8 cellular contexts compared by ENCODE assay signal in genomic region chr20:35954907-35955251, GRCh38. TPM values are rescaled to one million over a fixed set of nuclear protein-coding genes. Genes with fewer than 3 reads are reported as not detected.
DNase-seq lines count a peak whose midpoint lies in the region; ATAC-seq and TF ChIP-seq lines count a peak whose summit lies in the region.

No MANE protein-coding gene starts in this region.

- peak; percentile 44 for DNase-seq in ACHN
- no peak for DNase-seq in GM12864 (ENCODE audit: low read depth)
- peak; percentile 55 for DNase-seq in OCI-LY7 (ENCODE audit: low spot score)
- DNase-seq in cardiac fibroblast (ENCODE audit: low read depth in 2 of 2): peak; percentile 56 to 58
- no peak for DNase-seq in germinal center (ENCODE audit: low spot score)

- under 1% methylated on average over 19 of the region's 19 CpGs for WGBS in liver
- WGBS in thymus: 2% methylated on average over 19 of the region's 19 CpGs

- H3K9ac ChIP-seq in liver (ENCODE audit: low read depth in 1 of 2, low read length in 2 of 2): peak overlapping the region; percentile 57 to 93

- H3K4me1 ChIP-seq in OCI-LY7 (ENCODE audit: insufficient read depth, low read length, poor library complexity, severe bottlenecking) (peaks cover 15% of the 10 kb centered on the region), liver (ENCODE audit: control insufficient read depth in 4 of 4, insufficient read depth in 4 of 4, low read length in 3 of 4) (peaks cover 0 to 27% (median 16%) of the 10 kb centered on the region in 4 donors), thymus (ENCODE audit: control insufficient read depth, insufficient read depth, low read length) (peaks cover 13% of the 10 kb centered on the region)

- POLR2A ChIA-PET in OCI-LY7 (lab: Charles Lee): interaction anchor here (0.6 to 2.6 kb wide), 13 partner anchors 12 to 330 kb away, joined by 3 to 22 read pairs (median 4); partner anchors contain the start of gene RBM39

- BruUV-seq in OCI-LY7 (replicated peaks; lab: Mats Ljungman, UMichigan): TSS peak; percentile 91

- ATAC-seq in GM21723 (IDR thresholded peaks at IDR 0.05; ENCODE audit: unreplicated experiment): no peak

- no peak for TF ChIP-seq RAD21 in liver (IDR thresholded peaks at IDR 0.05)

- H3K9me2 ChIP-seq in OCI-LY7 (ENCODE audit: insufficient read depth, low read length): no peaks in the 10 kb centered on the region

- TF ChIP-seq CTCF in GM12864 (IDR thresholded peaks at IDR 0.05; ENCODE audit: low read depth, low read length, missing control alignments) (no peak), OCI-LY7 (conservative IDR thresholded peaks at IDR 0.05; ENCODE audit: low read length) (no peak), cardiac fibroblast (IDR thresholded peaks at IDR 0.05; ENCODE audit: low read depth, low read length) (no peak), liver (IDR thresholded peaks at IDR 0.05; ENCODE audit: low read depth, low read length, missing input control) (no peak)

- in situ Hi-C loops in ACHN (cut with HindIII; ENCODE audit: low pct_ligation_motif_present, low pct_unique_long_range_greater_than_20kb, low sequenced_read_pairs): no loop called here

- peak overlapping the region; percentile 91 for H2AFZ ChIP-seq in OCI-LY7 (ENCODE audit: low read length)

- peak overlapping the region; percentile 81 for H3K4me3 ChIP-seq in GM12864 (ENCODE audit: low read depth, low read length)
- peak overlapping the region; percentile 84 for H3K4me3 ChIP-seq in OCI-LY7 (ENCODE audit: low read depth, low read length, poor library complexity, severe bottlenecking)
- peak overlapping the region; percentile 90 to 99 for H3K4me3 ChIP-seq in cardiac fibroblast (replicated peaks in 1 of 2; ENCODE audit: low read depth in 2 of 2, low read length in 2 of 2)
- H3K4me3 ChIP-seq in liver (ENCODE audit: low read depth in 1 of 3, low read length in 3 of 3): peak overlapping the region; percentile 74 to 92 (median 79)
- peak overlapping the region; percentile 95 for H3K4me3 ChIP-seq in thymus (ENCODE audit: low read length)

- H3K36me3 ChIP-seq in OCI-LY7 (ENCODE audit: insufficient read depth, low read length): peaks cover 23% of the 10 kb centered on the region
- no peaks in the 10 kb centered on the region for H3K36me3 ChIP-seq in liver (ENCODE audit: control insufficient read depth in 4 of 4, insufficient read depth in 3 of 4, low read depth in 1 of 4, low read length in 3 of 4)
- no peaks in the 10 kb centered on the region for H3K36me3 ChIP-seq in thymus (ENCODE audit: control insufficient read depth, insufficient read depth)

- no peaks in the 10 kb centered on the region for H3K27me3 ChIP-seq in liver (ENCODE audit: control insufficient read depth in 4 of 4, insufficient read depth in 4 of 4, low read length in 3 of 4)
- no peaks in the 10 kb centered on the region for H3K27me3 ChIP-seq in thymus (ENCODE audit: control insufficient read depth, insufficient read depth)

- H4K20me1 ChIP-seq in OCI-LY7 (ENCODE audit: insufficient read depth, low read length): peaks cover 9% of the 10 kb centered on the region; the same call in 1 of the 2 replicates

- H3K9me3 ChIP-seq in OCI-LY7 (ENCODE audit: low read length): 0 out of 2 replicates have a peak, but pooled peaks cover 3% of the 10 kb centered on the region
- no peaks in the 10 kb centered on the region for H3K9me3 ChIP-seq in liver (ENCODE audit: control insufficient read depth in 4 of 4, low read length in 3 of 4)
- H3K9me3 ChIP-seq in thymus (ENCODE audit: control insufficient read depth): no peaks in the 10 kb centered on the region

- intact Hi-C loops in OCI-LY7 (cut with micrococcal nuclease; ENCODE audit: unreplicated experiment): loop anchor here (1.0 to 5.0 kb wide), 3 partner anchors 95 to 213 kb away; partner anchors contain the start of gene RBM39

- H3K79me2 ChIP-seq in OCI-LY7 (ENCODE audit: insufficient read depth, low read depth, low read length): peaks cover 35% of the 10 kb centered on the region

- H3K27ac ChIP-seq in OCI-LY7 (ENCODE audit: low read depth, low read length, poor library complexity, severe bottlenecking) (peak overlapping the region; percentile 97), liver (ENCODE audit: low read depth in 1 of 2, low read length in 2 of 2) (peak overlapping the region; percentile 95 to 98), thymus (ENCODE audit: low read depth) (peak overlapping the region; percentile 90)

- CTCF ChIA-PET in OCI-LY7 (lab: Charles Lee; ENCODE audit: unreplicated experiment): interaction anchor here (0.5 to 1.4 kb wide), 5 partner anchors 9 to 499 kb away, joined by 3 to 16 read pairs (median 4); partner anchors contain the start of gene CEP250

- H3K4me2 ChIP-seq in OCI-LY7 (ENCODE audit: low read length): peak overlapping the region; percentile 84

TF ChIP-seq in liver, 16 proteins besides CTCF, POLR2A, EP300 and RAD21:
- TF ChIP-seq RXRA (IDR thresholded peaks at IDR 0.05) (peak in 1 of 2 donors; percentile 29), YY1 (IDR thresholded peaks at IDR 0.05) (no peak)

RNA-seq across cellular contexts. Expression of gene SCAND1, which starts 0.6 kb away (rescaled TPM):
- 62.5 and 97.6 TPM in 2 replicates for total RNA-seq in OCI-LY7 (2014; rRNA removed; shearing (Covaris generic))
- total RNA-seq in OCI-LY7 (2022) (63.5 and 75.6 TPM in 2 replicates), liver (10 to 100 TPM; 39.7 to 44.2 TPM)
- polyA plus RNA-seq in liver (100 to 1,000 TPM in 1 of 2 donors, 10 to 100 TPM in 1; 80.3 to 126 TPM), thymus (159 TPM)

RNA-seq across cellular contexts. Expression of gene CNBD2, which starts 13.5 kb away (rescaled TPM):
- total RNA-seq in OCI-LY7 (2014; rRNA removed; shearing (Covaris generic)): 10.4 and 14.9 TPM in 2 replicates
- total RNA-seq in OCI-LY7 (2022) (10.2 and 10.5 TPM in 2 replicates), liver (1 to 10 TPM; 2.3 to 2.8 TPM)
- polyA plus RNA-seq in liver (1 to 10 TPM; 2.2 to 3.1 TPM), thymus (28.6 TPM)

Comparison
In these comparisons a context has a peak if more than half of its experiments do, and no peak if none do; other contexts are left out.
1. DNase-seq: peak in ACHN (single experiment), OCI-LY7 (single experiment) and cardiac fibroblast (2 of 2); none in GM12864 (single experiment) and germinal center (single experiment).
2. Peak in every context shown above with its lines, with median percentiles within 50 percentile points of each other: H3K4me3 ChIP-seq and H3K27ac ChIP-seq.